12 cellular contexts compared by ENCODE assay signal in genomic region chr15:90062729-90063684, GRCh38. TPM values are rescaled to one million over a fixed set of nuclear protein-coding genes. Genes with fewer than 3 reads are reported as not detected.
DNase-seq lines count a peak whose midpoint lies in the region; ATAC-seq and TF ChIP-seq lines count a peak whose summit lies in the region.
"Had no signal": no experiment of that assay in that cellular context is flagged by ENCODE, and none has a peak within 500 bp of the region (broad histone marks: within the 10 kb centered on the region; RNA-seq: fewer than 3 reads in every experiment).

No MANE protein-coding gene starts in this region.

- H3K4me3 Mint-ChIP-seq in activated naive CD8-positive, alpha-beta T cell treated with anti-CD3 and anti-CD28 coated beads, Interleukin-2, amount 50 U/mL, for 24 hours = no peak overlapping the region

- no peak for TF ChIP-seq CTCF in right lobe of liver (IDR thresholded peaks at IDR 0.05)

- peak overlapping the region; percentile 6 to 72 (median 45) for H3K27ac ChIP-seq in right lobe of liver
- H3K27ac ChIP-seq in substantia nigra (ENCODE audit: low read depth, low read length, poor library complexity, severe bottlenecking) = peak overlapping the region; percentile 54

- H3K9me3 ChIP-seq in right lobe of liver = no peaks in the 10 kb centered on the region

- 40% methylated on average over 6 of the region's 28 CpGs for WGBS in right lobe of liver (ENCODE audit: insufficient coverage, low coverage, low lambda C conversion rate, missing lambda C conversion rate)

- H3K4me1 ChIP-seq in right lobe of liver = peaks cover 0 to 2% (median 0%) of the 10 kb centered on the region in 4 donors

- no peak for ATAC-seq in activated naive CD8-positive, alpha-beta T cell treated with anti-CD3 and anti-CD28 coated beads, Interleukin-2, amount 50 U/mL, for 24 hours
- ATAC-seq in right lobe of liver (peak in 2 of 4 donors; percentile 1 to 8), HG02571 (IDR thresholded peaks at IDR 0.05; ENCODE audit: unreplicated experiment) (no peak), GM18520 (IDR thresholded peaks at IDR 0.05; ENCODE audit: unreplicated experiment) (no peak)

- no peaks in the 10 kb centered on the region for H3K36me3 ChIP-seq in right lobe of liver

- H3K4me1 Mint-ChIP-seq in activated naive CD8-positive, alpha-beta T cell treated with anti-CD3 and anti-CD28 coated beads, Interleukin-2, amount 50 U/mL, for 24 hours = peaks cover 52% of the 10 kb centered on the region

- H3K27me3 Mint-ChIP-seq in activated naive CD8-positive, alpha-beta T cell treated with anti-CD3 and anti-CD28 coated beads, Interleukin-2, amount 50 U/mL, for 24 hours = no peaks in the 10 kb centered on the region

- H3K4me3 ChIP-seq in right lobe of liver = no peak overlapping the region

- intact Hi-C loops in right lobe of liver (cut with DNase I) = loop anchor here in 1 of 2 donors (10.0 kb wide), 1 partner anchor 158 kb away; no protein-coding TSS in a partner anchor

- H3K9me3 Mint-ChIP-seq in activated naive CD8-positive, alpha-beta T cell treated with anti-CD3 and anti-CD28 coated beads, Interleukin-2, amount 50 U/mL, for 24 hours = no peaks in the 10 kb centered on the region

- in situ Hi-C loops in ACHN (cut with HindIII; ENCODE audit: low pct_ligation_motif_present, low pct_unique_long_range_greater_than_20kb, low sequenced_read_pairs) = no loop called here

- H3K27me3 ChIP-seq in right lobe of liver = no peaks in the 10 kb centered on the region

- peaks cover 4% of the 10 kb centered on the region for H3K36me3 Mint-ChIP-seq in activated naive CD8-positive, alpha-beta T cell treated with anti-CD3 and anti-CD28 coated beads, Interleukin-2, amount 50 U/mL, for 24 hours (ENCODE audit: low read depth)

- DNase-seq in NCI-H748 (lab: John Stamatoyannopoulos, UW; ENCODE audit: unreplicated experiment) (peak; percentile 30), NCI-H748 treated with DMSO at 0.1 percent for 48 hours (lab: John Stamatoyannopoulos, UW) (no peak), right lobe of liver (no peak), substantia nigra (lab: John Stamatoyannopoulos, UW) (peak in 8 of 49 donors; percentile 21 to 47 (median 35)), ACHN (no peak)
- DNase-seq in activated naive CD8-positive, alpha-beta T cell treated with anti-CD3 and anti-CD28 coated beads, Interleukin-2, amount 50 U/mL, for 24 hours = no peak
- DNase-seq: activated CD4-positive, alpha-beta T cell treated with anti-CD3 and anti-CD28 coated beads for 1 hour; cortex of kidney; NCI-H1694 treated with DMSO at 0.1 percent for 48 hours; stimulated activated CD8-positive, alpha-beta memory T cell treated with anti-CD3 and anti-CD28 coated beads, Interleukin-4, amount 100 ng/mL, for 48 hours had no signal

- peak overlapping the region; percentile 31 for H3K27ac Mint-ChIP-seq in activated naive CD8-positive, alpha-beta T cell treated with anti-CD3 and anti-CD28 coated beads, Interleukin-2, amount 50 U/mL, for 24 hours

- TF ChIP-seq POLR2A in right lobe of liver (IDR thresholded peaks at IDR 0.05) = no peak

RNA-seq across cellular contexts. Expression of gene IDH2, which starts 39.3 kb away (rescaled TPM):
- total RNA-seq in right lobe of liver = 100 to 1,000 TPM; 115 to 371 (median 261) TPM
